8 cellular contexts compared by ENCODE assay signal in the genomic region with DNA sequence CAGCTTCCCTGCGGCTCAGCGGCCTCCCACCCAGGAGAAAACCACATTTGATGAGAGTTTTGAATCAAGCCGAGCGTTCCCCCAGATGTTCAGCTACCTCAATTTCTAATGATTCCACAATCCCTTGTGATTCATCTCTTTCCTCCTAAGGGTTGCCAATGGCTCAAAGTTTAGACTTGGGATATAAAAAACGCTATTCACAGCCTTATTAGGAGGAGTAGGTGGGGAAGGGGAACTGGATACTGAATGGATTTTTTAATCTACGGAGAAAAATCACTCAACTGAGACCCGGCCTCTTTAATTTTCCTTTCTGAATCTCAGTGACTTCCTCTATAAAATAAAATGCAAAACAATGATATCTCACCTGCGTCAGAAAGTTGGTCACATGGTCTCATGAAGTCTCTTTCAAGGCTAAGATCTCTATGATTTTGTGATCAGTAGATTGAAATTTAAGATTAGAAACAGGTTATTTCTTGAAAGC.
DNase-seq lines count a peak whose midpoint lies in the region; ATAC-seq and TF ChIP-seq lines count a peak whose summit lies in the region.

No MANE protein-coding gene starts in this region.

- no peak for TF ChIP-seq CTCF in left lung (IDR thresholded peaks at IDR 0.05)

- H3K36me3 Mint-ChIP-seq in activated T-helper 2 cell treated with anti-CD3 and anti-CD28 coated beads, Interferon-gamma antibody, Interleukin-2, Interleukin-4, amounts not matched to agents 10 μg/mL and 5 μg/mL and 100 μg/mL, durations not matched to agents 14 hours and 24 hours and 36 hours (ENCODE audit: low read depth) = no peaks in the 10 kb centered on the region

- H3K4me1 ChIP-seq in left lung (peaks cover 0 to 20% of the 10 kb centered on the region in 2 donors), thymus (ENCODE audit: control insufficient read depth, insufficient read depth, low read length) (peaks cover 11% of the 10 kb centered on the region)

- no peak overlapping the region for H3K27ac Mint-ChIP-seq in activated T-helper 2 cell treated with anti-CD3 and anti-CD28 coated beads, Interferon-gamma antibody, Interleukin-2, Interleukin-4, amounts not matched to agents 10 μg/mL and 5 μg/mL and 100 μg/mL, durations not matched to agents 14 hours and 24 hours and 36 hours

- peaks cover 12% of the 10 kb centered on the region for H3K4me1 Mint-ChIP-seq in activated T-helper 2 cell treated with anti-CD3 and anti-CD28 coated beads, Interferon-gamma antibody, Interleukin-2, Interleukin-4, amounts not matched to agents 10 μg/mL and 5 μg/mL and 100 μg/mL, durations not matched to agents 14 hours and 24 hours and 36 hours (ENCODE audit: low read depth)

- H3K9me3 ChIP-seq in left lung (no peaks in the 10 kb centered on the region), thymus (ENCODE audit: control insufficient read depth) (no peaks in the 10 kb centered on the region)

- peaks cover 56% of the 10 kb centered on the region for H3K27me3 Mint-ChIP-seq in activated T-helper 2 cell treated with anti-CD3 and anti-CD28 coated beads, Interferon-gamma antibody, Interleukin-2, Interleukin-4, amounts not matched to agents 10 μg/mL and 5 μg/mL and 100 μg/mL, durations not matched to agents 14 hours and 24 hours and 36 hours (ENCODE audit: low read depth)

- H3K36me3 ChIP-seq in left lung = no peaks in the 10 kb centered on the region
- no peaks in the 10 kb centered on the region for H3K36me3 ChIP-seq in thymus (ENCODE audit: control insufficient read depth, insufficient read depth)

- H3K9me3 Mint-ChIP-seq in activated T-helper 2 cell treated with anti-CD3 and anti-CD28 coated beads, Interferon-gamma antibody, Interleukin-2, Interleukin-4, amounts not matched to agents 10 μg/mL and 5 μg/mL and 100 μg/mL, durations not matched to agents 14 hours and 24 hours and 36 hours = no peaks in the 10 kb centered on the region

- H3K27me3 ChIP-seq in left lung = peaks cover 0 to 31% of the 10 kb centered on the region in 2 donors
- peaks cover 13% of the 10 kb centered on the region for H3K27me3 ChIP-seq in thymus (ENCODE audit: control insufficient read depth, insufficient read depth)

- 23% methylated on average over 8 of the region's 8 CpGs for WGBS in thymus

- H3K27ac ChIP-seq in caudate nucleus (ENCODE audit: low read depth, low read length) (peak overlapping the region; percentile 71), left lung (peak overlapping the region; percentile 54 to 72), thymus (ENCODE audit: low read depth) (peak overlapping the region; percentile 70)

- H3K4me3 Mint-ChIP-seq in activated T-helper 2 cell treated with anti-CD3 and anti-CD28 coated beads, Interferon-gamma antibody, Interleukin-2, Interleukin-4, amounts not matched to agents 10 μg/mL and 5 μg/mL and 100 μg/mL, durations not matched to agents 14 hours and 24 hours and 36 hours (ENCODE audit: low read depth) = no peak overlapping the region

- DNase-seq in DMS79 treated with DMSO at 0.1 percent for 48 hours (lab: John Stamatoyannopoulos, UW) (peak; percentile 8), DMS79 (lab: John Stamatoyannopoulos, UW) (no peak), caudate nucleus (lab: John Stamatoyannopoulos, UW) (no peak), left lung (no peak), NCI-H510A treated with DMSO at 0.1 percent for 48 hours (lab: John Stamatoyannopoulos, UW) (no peak), GOT3 (lab: John Stamatoyannopoulos, UW) (no peak)
- no peak for DNase-seq in activated T-helper 2 cell treated with anti-CD3 and anti-CD28 coated beads, Interferon-gamma antibody, Interleukin-2, Interleukin-4, amounts not matched to agents 10 μg/mL and 5 μg/mL and 100 μg/mL, durations not matched to agents 14 hours and 24 hours and 36 hours (ENCODE audit: low spot score)

- no peak for ATAC-seq in left lung

- intact Hi-C loops in left lung (cut with DNase I) = loop anchor here in 1 of 2 donors (5.0 to 10.0 kb wide), 2 partner anchors 546 to 687 kb away; no protein-coding TSS in a partner anchor
- intact Hi-C loops in activated T-helper 2 cell treated with anti-CD3 and anti-CD28 coated beads, Interferon-gamma antibody, Interleukin-2, Interleukin-4, amounts not matched to agents 10 μg/mL and 5 μg/mL and 100 μg/mL, durations not matched to agents 14 hours and 24 hours and 36 hours (cut with micrococcal nuclease) = loop anchor here (10.0 kb wide), 1 partner anchor 536 kb away; no protein-coding TSS in a partner anchor

- H3K4me3 ChIP-seq in left lung = peak overlapping the region; percentile 34 to 52
- peak overlapping the region; percentile 49 for H3K4me3 ChIP-seq in thymus (ENCODE audit: low read length)
